In the genomic region with DNA sequence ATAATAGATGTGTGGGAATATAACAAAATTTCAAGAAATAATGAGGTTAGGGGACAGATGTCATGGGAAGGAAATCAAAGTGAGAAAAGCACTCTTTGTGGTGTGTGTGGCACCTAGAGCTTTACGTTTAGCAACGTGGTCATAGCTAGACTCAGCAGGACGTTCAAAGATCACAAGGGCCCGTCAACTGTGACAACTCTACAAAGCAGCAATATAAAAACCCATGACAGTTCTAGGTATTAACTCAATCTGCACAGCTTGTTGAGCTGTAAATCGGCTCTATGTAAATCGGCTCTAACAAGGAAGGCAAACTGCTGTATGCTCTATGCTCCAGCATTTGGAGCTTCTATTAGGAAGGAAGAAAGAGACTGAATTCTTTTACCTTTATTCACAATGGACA, we compare ENCODE assay signal across 21 cellular contexts.
DNase-seq lines count a peak whose midpoint lies in the region; ATAC-seq, FAIRE-seq and TF ChIP-seq lines count a peak whose summit lies in the region.
"Had no signal": no experiment of that assay in that cellular context is flagged by ENCODE, and none has a peak within 500 bp of the region (broad histone marks: within the 10 kb centered on the region; RNA-seq: fewer than 3 reads in every experiment).

No MANE protein-coding gene starts in this region.

- H3K4me1 ChIP-seq in GM23248 (ENCODE audit: insufficient read depth): peaks cover 8% of the 10 kb centered on the region
- H3K4me1 ChIP-seq: BE2C, parathyroid adenoma, Peyer's patch had no signal

- no peak overlapping the region for H3K4me3 Mint-ChIP-seq in T-helper 17 cell
- no peak overlapping the region for H3K4me3 Mint-ChIP-seq in osteocyte (ENCODE audit: unreplicated experiment)
- H3K4me3 Mint-ChIP-seq: activated naive CD4-positive, alpha-beta T cell treated with anti-CD3 and anti-CD28 coated beads for 36 hours had no signal

- peaks cover 12% of the 10 kb centered on the region for H3K36me3 ChIP-seq in GM23248 (ENCODE audit: low read depth)

- H3K27me3 Mint-ChIP-seq in T-helper 17 cell: no peaks in the 10 kb centered on the region
- no peaks in the 10 kb centered on the region for H3K27me3 Mint-ChIP-seq in osteocyte (ENCODE audit: unreplicated experiment)

- peaks cover 15% of the 10 kb centered on the region for H3K36me3 Mint-ChIP-seq in T-helper 17 cell (ENCODE audit: low read depth)
- peaks cover 55% of the 10 kb centered on the region for H3K36me3 Mint-ChIP-seq in osteocyte (ENCODE audit: unreplicated experiment)

- peaks cover 37% of the 10 kb centered on the region for H3F3A ChIP-seq in GM23248 (ENCODE audit: insufficient read depth)

- no peaks in the 10 kb centered on the region for H3K9me3 ChIP-seq in T-helper 17 cell (ENCODE audit: control insufficient read depth, low read length, poor library complexity, severe bottlenecking)
- H3K9me3 ChIP-seq in GM23248 (ENCODE audit: low read depth): no peaks in the 10 kb centered on the region
- H3K9me3 ChIP-seq: BE2C, left ventricle myocardium inferior, Peyer's patch, thoracic aorta had no signal

- TF ChIP-seq CTCF in D721Med (IDR thresholded peaks at IDR 0.05; ENCODE audit: insufficient read depth, missing control alignments) (no peak), osteocyte (IDR thresholded peaks at IDR 0.05) (no peak)

- no peaks in the 10 kb centered on the region for H3K27me3 ChIP-seq in GM23248 (replicated peaks; ENCODE audit: insufficient read depth)
- H3K27me3 ChIP-seq: BE2C, Peyer's patch had no signal

- FAIRE-seq in D721Med (lab: Jason Lieb, UNC): peak; percentile 100
- FAIRE-seq: bronchial epithelial cell had no signal

- H3K4me1 Mint-ChIP-seq in T-helper 17 cell: peaks cover 21% of the 10 kb centered on the region
- peaks cover 6% of the 10 kb centered on the region for H3K4me1 Mint-ChIP-seq in osteocyte (ENCODE audit: unreplicated experiment)

- no peaks in the 10 kb centered on the region for H4K20me1 ChIP-seq in GM23248 (ENCODE audit: insufficient read depth)

- H3K9ac ChIP-seq in GM23248: no peak overlapping the region
- H3K9ac ChIP-seq: parathyroid adenoma had no signal

- no peak overlapping the region for H3K4me2 ChIP-seq in GM23248 (ENCODE audit: unreplicated experiment)

- H3K27ac Mint-ChIP-seq in T-helper 17 cell (peak overlapping the region; percentile 65), osteocyte (ENCODE audit: unreplicated experiment) (peak overlapping the region; percentile 46)
- H3K27ac Mint-ChIP-seq: activated naive CD4-positive, alpha-beta T cell treated with anti-CD3 and anti-CD28 coated beads for 36 hours had no signal

- H3K79me2 ChIP-seq in GM23248 (ENCODE audit: insufficient read depth): no peaks in the 10 kb centered on the region
- H3K79me2 ChIP-seq: parathyroid adenoma had no signal

- no peak for DNase-seq in D721Med (ENCODE audit: insufficient read length, low spot score)
- no peak for DNase-seq in T-helper 17 cell
- DNase-seq in ecto neural progenitor cell (ENCODE audit: low spot score): peak; percentile 11
- DNase-seq in osteocyte (ENCODE audit: extremely low spot score, unreplicated experiment): no peak
- DNase-seq in GM23248: no peak
- DNase-seq: activated CD8-positive, alpha-beta memory T cell treated with anti-CD3 and anti-CD28 coated beads, Interleukin-2, amount 50 U/mL, for 4 hours; activated naive CD4-positive, alpha-beta T cell treated with anti-CD3 and anti-CD28 coated beads for 36 hours; BE2C; GOT3; left ventricle myocardium inferior; NCI-H1694 treated with DMSO at 0.1 percent for 48 hours; Peyer's patch; stimulated activated CD4-positive, alpha-beta T cell treated with anti-CD3 and anti-CD28 coated beads, Interleukin-4, amount 100 ng/mL, for 4 hours; T-helper 9 cell had no signal

- 92 to 94% methylated on average over 6 of the region's 6 CpGs for WGBS in GM23248 (ENCODE audit: low coverage in 1 of 2, low lambda C conversion rate in 2 of 2, missing lambda C conversion rate in 2 of 2), 2 experiments

- no peak overlapping the region for H3K27ac ChIP-seq in GM23248
- H3K27ac ChIP-seq: left ventricle myocardium inferior, parathyroid adenoma, Peyer's patch, skin epidermis had no signal

- ATAC-seq in T-helper 17 cell: no peak
- no peak for ATAC-seq in GM18498 (IDR thresholded peaks at IDR 0.05; ENCODE audit: unreplicated experiment)
- ATAC-seq in GM19351 (IDR thresholded peaks at IDR 0.05; ENCODE audit: unreplicated experiment): no peak
- ATAC-seq: activated CD4-positive, CD25-positive, alpha-beta regulatory T cell treated with anti-CD3 and anti-CD28 coated beads, Interleukin-2, amount 50 U/mL, for 24 hours had no signal

- in situ Hi-C loops in GM23248 (cut with MboI): no loop called here

- no peak overlapping the region for H3K4me3 ChIP-seq in GM23248
- H3K4me3 ChIP-seq: left ventricle myocardium inferior, Peyer's patch, skin epidermis, thoracic aorta had no signal

- H2AFZ ChIP-seq in GM23248: no peak overlapping the region
- H2AFZ ChIP-seq: parathyroid adenoma had no signal

- no peaks in the 10 kb centered on the region for H3K9me2 ChIP-seq in GM23248 (ENCODE audit: insufficient read depth)

- H3K9me3 Mint-ChIP-seq in osteocyte (ENCODE audit: unreplicated experiment): no peaks in the 10 kb centered on the region
- H3K9me3 Mint-ChIP-seq: activated naive CD4-positive, alpha-beta T cell treated with anti-CD3 and anti-CD28 coated beads for 36 hours had no signal
